Comparison of ENCODE assay signal across 15 cellular contexts in the genomic region with DNA sequence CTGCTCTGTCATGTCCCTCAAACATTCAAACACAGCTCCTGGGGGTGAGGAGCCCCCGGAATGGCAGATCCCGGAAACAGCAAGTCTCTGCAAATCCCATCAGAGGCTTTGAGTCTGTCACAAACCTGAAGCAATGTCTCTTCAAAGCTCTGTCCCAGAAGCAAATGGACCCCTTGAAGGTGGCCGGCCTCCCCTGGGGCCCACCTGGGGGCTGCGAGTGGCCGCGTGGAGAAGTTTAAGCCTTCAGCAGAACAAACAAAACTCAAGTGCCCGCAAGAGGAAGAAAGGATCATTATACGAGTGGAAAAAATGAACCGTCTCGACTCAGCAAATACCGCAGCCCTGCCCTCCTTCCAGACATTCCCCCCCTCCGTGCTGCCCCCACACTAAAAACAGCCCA. TPM values are rescaled to one million over a fixed set of nuclear protein-coding genes. Genes with fewer than 3 reads are reported as not detected.
A peak's percentile ranks its signal among the peaks of the same experiment; 100 is the strongest.
DNase-seq lines count a peak whose midpoint lies in the region; ATAC-seq and TF ChIP-seq lines count a peak whose summit lies in the region.
"Had no signal": no experiment of that assay in that cellular context is flagged by ENCODE, and none has a peak within 500 bp of the region (broad histone marks: within the 10 kb centered on the region; RNA-seq: fewer than 3 reads in every experiment).

No MANE protein-coding gene starts in this region.

- no peak overlapping the region for H2BK12ac ChIP-seq in neuronal stem cell (ENCODE audit: low read length)

- peaks cover 2% of the 10 kb centered on the region; the same call in 1 of the 2 replicates for H4K20me1 ChIP-seq in PC-9 (ENCODE audit: insufficient read depth)

- H3K36me3 ChIP-seq in neuronal stem cell (replicated peaks in 1 of 2; ENCODE audit: control insufficient read depth in 2 of 2, insufficient read depth in 2 of 2, low read length in 2 of 2): peaks cover 0 to 2% of the 10 kb centered on the region in 2 donors
- no peaks in the 10 kb centered on the region for H3K36me3 ChIP-seq in tibial nerve
- no peaks in the 10 kb centered on the region for H3K36me3 ChIP-seq in PC-9 (ENCODE audit: low read depth)
- no peaks in the 10 kb centered on the region for H3K36me3 ChIP-seq in spleen
- H3K36me3 ChIP-seq: HAP-1 had no signal

- TF ChIP-seq POLR2A in tibial nerve (IDR thresholded peaks at IDR 0.05) (no peak), spleen (IDR thresholded peaks at IDR 0.05) (no peak)

- H4K8ac ChIP-seq in neuronal stem cell (ENCODE audit: low read depth, low read length): no peak overlapping the region

- peak overlapping the region; percentile 76 for H2BK5ac ChIP-seq in neuronal stem cell (ENCODE audit: low read length)

- H3K4me3 ChIP-seq in neuronal stem cell (ENCODE audit: low read length in 2 of 2) (no peak overlapping the region), tibial nerve (peak overlapping the region in 1 of 4 donors; percentile 19), PC-9 (no peak overlapping the region), spleen (no peak overlapping the region)
- H3K4me3 ChIP-seq: GM12878, HAP-1 had no signal

- no peak overlapping the region for H3K9ac ChIP-seq in neuronal stem cell (ENCODE audit: low read depth, low read length, poor library complexity)

- TF ChIP-seq EP300 in tibial nerve (IDR thresholded peaks at IDR 0.05): no peak

- peaks cover 13 to 74% of the 10 kb centered on the region in 2 donors for H3K4me1 ChIP-seq in neuronal stem cell (ENCODE audit: control insufficient read depth in 2 of 2, insufficient read depth in 1 of 2, low read depth in 1 of 2, low read length in 2 of 2)
- peaks cover 0 to 88% (median 30%) of the 10 kb centered on the region in 4 donors for H3K4me1 ChIP-seq in tibial nerve
- H3K4me1 ChIP-seq in PC-9 (replicated peaks; ENCODE audit: insufficient read depth): no peaks in the 10 kb centered on the region
- H3K4me1 ChIP-seq in spleen: peaks cover 0 to 49% (median 8%) of the 10 kb centered on the region in 6 donors
- H3K4me1 ChIP-seq: HAP-1 had no signal

- H2AFZ ChIP-seq in neuronal stem cell (ENCODE audit: low read length) (no peak overlapping the region), PC-9 (no peak overlapping the region)

- peak overlapping the region; percentile 73 for H4K91ac ChIP-seq in neuronal stem cell (ENCODE audit: low read depth, low read length, poor library complexity)

- H3K4ac ChIP-seq in neuronal stem cell (ENCODE audit: low read length): no peak overlapping the region

- H3K18ac ChIP-seq in neuronal stem cell (ENCODE audit: low read length): peak overlapping the region; percentile 80

- intact Hi-C loops in PC-9 (cut with micrococcal nuclease; ENCODE audit: unreplicated experiment): no loop called here
- intact Hi-C loops in spleen (cut with DNase I; ENCODE audit: low total_unique reads): no loop called here

- H3K9me2 ChIP-seq in PC-9 (ENCODE audit: insufficient read depth): no peaks in the 10 kb centered on the region

- peaks cover 5% of the 10 kb centered on the region for H3K79me1 ChIP-seq in neuronal stem cell (ENCODE audit: low read depth, low read length)

- H3F3A ChIP-seq in PC-9 (ENCODE audit: insufficient read depth, low read depth): no peaks in the 10 kb centered on the region

- H3K79me2 ChIP-seq in PC-9 (ENCODE audit: low read depth): no peaks in the 10 kb centered on the region

- peak overlapping the region; percentile 99 for H2AK5ac ChIP-seq in neuronal stem cell (ENCODE audit: low read depth, low read length)

- no TSS peak for BruUV-seq in PC-9 (replicated peaks; lab: Mats Ljungman, UMichigan)

- ATAC-seq in stimulated activated naive CD8-positive, alpha-beta T cell treated with anti-CD3 and anti-CD28 coated beads, Interleukin-15, Interleukin-2, amounts not matched to agents 100 U/mL and 50 U/mL, for 24 hours: no peak
- ATAC-seq: GM12878, HepG2 had no signal

- in situ Hi-C loops in KBM-7 (cut with MboI; ENCODE audit: low pct_unique_long_range_greater_than_20kb, low sequenced_read_pairs): no loop called here

- H3K27me3 ChIP-seq in layer of hippocampus (ENCODE audit: control insufficient read depth, insufficient read depth, low read length): peaks cover 3% of the 10 kb centered on the region
- peaks cover 0 to 9% (median 3%) of the 10 kb centered on the region in 3 experiments for H3K27me3 ChIP-seq in neuronal stem cell (ENCODE audit: control insufficient read depth in 3 of 3, insufficient read depth in 3 of 3, low read depth in 1 of 3, low read length in 3 of 3)
- H3K27me3 ChIP-seq in tibial nerve: no peaks in the 10 kb centered on the region
- peaks cover 99% of the 10 kb centered on the region for H3K27me3 ChIP-seq in PC-9 (ENCODE audit: insufficient read depth, low read depth)
- H3K27me3 ChIP-seq in spleen (replicated peaks in 1 of 7): peaks cover 0 to 7% (median 0%) of the 10 kb centered on the region in 7 donors

- H3K4me2 ChIP-seq in neuronal stem cell (ENCODE audit: insufficient read depth, low read length, poor library complexity, severe bottlenecking) (no peak overlapping the region), PC-9 (no peak overlapping the region)

- no peak overlapping the region for H3K14ac ChIP-seq in neuronal stem cell (ENCODE audit: low read length)

- peak overlapping the region; percentile 97 for H2BK15ac ChIP-seq in neuronal stem cell (ENCODE audit: low read length)

- CTCF ChIA-PET in PC-9 (lab: Charles Lee): no interaction called here

- no peak for TF ChIP-seq CTCF in tibial nerve (IDR thresholded peaks at IDR 0.05)
- no peak for TF ChIP-seq CTCF in PC-9 (conservative IDR thresholded peaks at IDR 0.05)
- no peak for TF ChIP-seq CTCF in spleen (IDR thresholded peaks at IDR 0.05 in 8 of 11, conservative IDR thresholded peaks at IDR 0.05 in 3 of 11)

- no peak overlapping the region for H3K23ac ChIP-seq in neuronal stem cell (ENCODE audit: low read depth, low read length, poor library complexity)

- DNase-seq in astrocyte of the hippocampus (ENCODE audit: low read depth, low spot score): peak; percentile 42
- DNase-seq in neuronal stem cell (ENCODE audit: low spot score): no peak
- no peak for DNase-seq in tibial nerve (ENCODE audit: low spot score in 2 of 2)
- DNase-seq in stimulated activated naive CD8-positive, alpha-beta T cell treated with anti-CD3 and anti-CD28 coated beads, Interleukin-15, Interleukin-2, amounts not matched to agents 100 U/mL and 50 U/mL, for 24 hours: no peak
- no peak for DNase-seq in PC-9
- no peak for DNase-seq in spleen
- DNase-seq in KBM-7: no peak
- DNase-seq: C1 segment of cervical spinal cord; Calu3; CD4-positive, alpha-beta T cell; DMS 273 treated with DMSO at 0.1 percent for 48 hours had no signal

- H3K27ac ChIP-seq in layer of hippocampus (ENCODE audit: low read depth, low read length): peak overlapping the region; percentile 75
- no peak overlapping the region for H3K27ac ChIP-seq in neuronal stem cell (replicated peaks; ENCODE audit: low read length)
- peak overlapping the region; percentile 75 to 94 (median 87) for H3K27ac ChIP-seq in tibial nerve
- no peak overlapping the region for H3K27ac ChIP-seq in PC-9
- no peak overlapping the region for H3K27ac ChIP-seq in spleen

- POLR2A ChIA-PET in PC-9 (lab: Charles Lee; ENCODE audit: unreplicated experiment): no interaction called here

- H2BK120ac ChIP-seq in neuronal stem cell (ENCODE audit: low read depth, low read length): no peak overlapping the region

- H3K9me3 ChIP-seq in neuronal stem cell (replicated peaks in 1 of 2; ENCODE audit: control insufficient read depth in 2 of 2, insufficient read depth in 1 of 2, low read depth in 1 of 2, low read length in 2 of 2): peaks cover 0 to 2% of the 10 kb centered on the region in 2 donors
- H3K9me3 ChIP-seq in tibial nerve: no peaks in the 10 kb centered on the region
- no peaks in the 10 kb centered on the region for H3K9me3 ChIP-seq in PC-9 (ENCODE audit: insufficient read depth, low read depth)
- H3K9me3 ChIP-seq in spleen: no peaks in the 10 kb centered on the region
- H3K9me3 ChIP-seq: HAP-1 had no signal

- WGBS in neuronal stem cell (ENCODE audit: extremely low coverage in 2 of 2, insufficient read length in 2 of 2, insufficient replicate concordance in 1 of 2), 2 donors: no CpG with 5 or more reads among the region's 12 CpGs
- WGBS in tibial nerve, 2 donors: 31 to 43% methylated on average over 12 of the region's 12 CpGs
- 76 to 93% (median 90%) methylated on average over 12 of the region's 12 CpGs for WGBS in spleen, 5 donors

RNA-seq across cellular contexts. Expression of a gene that starts 53.3 kb away (rescaled TPM):
- 7.9 TPM for polyA plus RNA-seq in neuronal stem cell (2013, experiment 1 of 2)
- polyA plus RNA-seq in neuronal stem cell (2013, experiment 2 of 2): 7.6 TPM
- total RNA-seq in tibial nerve: 10 to 100 TPM in 3 of 4 donors, 1 to 10 TPM in 1; 5.9 to 41.7 (median 11.2) TPM
- not detected in 2 replicates for total RNA-seq in PC-9 (2021)
- 1 to 10 TPM in 6 of 7 donors, under 1 TPM in 1; 0.51 to 3.2 (median 1.7) TPM for total RNA-seq in spleen
- under 1 TPM; 0.43 to 0.99 (median 0.44) TPM for polyA plus RNA-seq in spleen
- total RNA-seq: CD4-positive, alpha-beta T cell had no signal
- polyA plus RNA-seq: GM12878 had no signal

Comparison
In these comparisons a context has a peak if more than half of its experiments do, and no peak if none do; other contexts are left out.
1. H3K27ac ChIP-seq: peak in layer of hippocampus (single experiment) and tibial nerve (4 of 4); none in neuronal stem cell (single experiment), PC-9 (single experiment) and spleen (0 of 8).